In genomic region chr10:84076540-84077195, GRCh38 we compare ENCODE assay signal across 9 cellular contexts.
DNase-seq lines count a peak whose midpoint lies in the region; ATAC-seq and TF ChIP-seq lines count a peak whose summit lies in the region.
"Had no signal": no experiment of that assay in that cellular context is flagged by ENCODE, and none has a peak within 500 bp of the region (broad histone marks: within the 10 kb centered on the region; RNA-seq: fewer than 3 reads in every experiment).

No MANE protein-coding gene starts in this region.

- H3K27ac Mint-ChIP-seq in activated naive CD4-positive, alpha-beta T cell treated with anti-CD3 and anti-CD28 coated beads, Interleukin-2, amount 10 ng/mL, durations not matched to agents 7 days and 5 days = no peak overlapping the region

- H3K23ac ChIP-seq in trophoblast cell (ENCODE audit: low read length) = no peak overlapping the region

- H2BK5ac ChIP-seq in trophoblast cell (ENCODE audit: low read depth, low read length, poor library complexity) = no peak overlapping the region

- TF ChIP-seq CTCF in GM12875 (IDR thresholded peaks at IDR 0.05; ENCODE audit: borderline replicate concordance, insufficient read depth, low read depth, low read length) (peak; percentile 48; the same call in 1 of the 2 replicates), breast epithelium (IDR thresholded peaks at IDR 0.05) (no peak)

- intact Hi-C loops in breast epithelium (cut with DNase I; ENCODE audit: low total_unique reads) = no loop called here

- H3K14ac ChIP-seq in trophoblast cell (ENCODE audit: low read length) = no peak overlapping the region

- H3K9me3 ChIP-seq in breast epithelium (no peaks in the 10 kb centered on the region), trophoblast cell (ENCODE audit: insufficient read depth, low read depth, low read length) (no peaks in the 10 kb centered on the region)

- H4K8ac ChIP-seq in trophoblast cell (ENCODE audit: low read depth, low read length) = no peak overlapping the region

- no peak overlapping the region for H3K18ac ChIP-seq in trophoblast cell (ENCODE audit: low read length)

- H3K9ac ChIP-seq in trophoblast cell (ENCODE audit: low read length) = no peak overlapping the region

- H3K36me3 ChIP-seq in breast epithelium (no peaks in the 10 kb centered on the region), trophoblast cell (ENCODE audit: control insufficient read depth in 1 of 2, insufficient read depth in 2 of 2, low read length in 2 of 2) (no peaks in the 10 kb centered on the region)

- ATAC-seq in HG03159 (IDR thresholded peaks at IDR 0.05; ENCODE audit: unreplicated experiment) = peak; percentile 73

- H2AK5ac ChIP-seq in trophoblast cell (ENCODE audit: low read length) = no peak overlapping the region

- TF ChIP-seq POLR2A in breast epithelium (IDR thresholded peaks at IDR 0.05) = no peak

- H3K4me1 ChIP-seq in breast epithelium (no peaks in the 10 kb centered on the region), trophoblast cell (ENCODE audit: control insufficient read depth in 1 of 2, insufficient read depth in 2 of 2, low read length in 2 of 2) (peaks cover 10 to 15% of the 10 kb centered on the region in 2 experiments)

- H2BK12ac ChIP-seq in trophoblast cell (ENCODE audit: low read length) = peak overlapping the region; percentile 20

- H3K36me3 Mint-ChIP-seq in activated naive CD4-positive, alpha-beta T cell treated with anti-CD3 and anti-CD28 coated beads, Interleukin-2, amount 10 ng/mL, durations not matched to agents 7 days and 5 days = no peaks in the 10 kb centered on the region

- WGBS in trophoblast cell (ENCODE audit: extremely low coverage, insufficient coverage, insufficient read length) = no CpG with 5 or more reads among the region's 4 CpGs

- no peak overlapping the region for H3K4ac ChIP-seq in trophoblast cell (ENCODE audit: low read depth, low read length)

- no peak overlapping the region for H4K12ac ChIP-seq in trophoblast cell (ENCODE audit: low read depth, low read length)

- CTCF ChIA-PET in activated naive CD4-positive, alpha-beta T cell treated with anti-CD3 and anti-CD28 coated beads, Interleukin-2, amount 10 ng/mL, durations not matched to agents 7 days and 5 days (lab: Charles Lee) = no interaction called here

- peak overlapping the region; percentile 18 for H4K91ac ChIP-seq in trophoblast cell (ENCODE audit: low read depth, low read length)

- H3K79me2 ChIP-seq in trophoblast cell (ENCODE audit: control insufficient read depth, insufficient read depth, low read length, poor library complexity) = no peaks in the 10 kb centered on the region

- H3K27me3 Mint-ChIP-seq in activated naive CD4-positive, alpha-beta T cell treated with anti-CD3 and anti-CD28 coated beads, Interleukin-2, amount 10 ng/mL, durations not matched to agents 7 days and 5 days = peaks cover 3% of the 10 kb centered on the region

- H3K27ac ChIP-seq in breast epithelium (peak overlapping the region; percentile 76 to 87), trophoblast cell (ENCODE audit: low read depth, low read length) (no peak overlapping the region)

- no peaks in the 10 kb centered on the region for H3K79me1 ChIP-seq in trophoblast cell (ENCODE audit: low read length)

- H3K4me1 Mint-ChIP-seq in activated naive CD4-positive, alpha-beta T cell treated with anti-CD3 and anti-CD28 coated beads, Interleukin-2, amount 10 ng/mL, durations not matched to agents 7 days and 5 days = no peaks in the 10 kb centered on the region

- DNase-seq in breast epithelium (ENCODE audit: low spot score in 2 of 2) = no peak
- DNase-seq in trophoblast cell = no peak
- DNase-seq in activated naive CD4-positive, alpha-beta T cell treated with anti-CD3 and anti-CD28 coated beads, Interleukin-2, amount 10 ng/mL, durations not matched to agents 7 days and 5 days = no peak
- no peak for DNase-seq in NCI-H1930 (lab: John Stamatoyannopoulos, UW)
- no peak for DNase-seq in activated T-cell treated with anti-CD3 and anti-CD28 coated beads, Interleukin-2, amount 50 U/mL, for 48 hours
- DNase-seq in NCI-H1417 (lab: John Stamatoyannopoulos, UW) = no peak
- DNase-seq: NCI-H2171 had no signal

- H3K4me3 Mint-ChIP-seq in activated naive CD4-positive, alpha-beta T cell treated with anti-CD3 and anti-CD28 coated beads, Interleukin-2, amount 10 ng/mL, durations not matched to agents 7 days and 5 days = no peak overlapping the region

- H3K27me3 ChIP-seq in breast epithelium (no peaks in the 10 kb centered on the region), trophoblast cell (ENCODE audit: insufficient read depth, low read length) (no peaks in the 10 kb centered on the region)

- H2BK120ac ChIP-seq in trophoblast cell (ENCODE audit: insufficient read depth, low read length, poor library complexity) = no peak overlapping the region

- H3K4me3 ChIP-seq in GM12875 (ENCODE audit: low read depth, low read length) (no peak overlapping the region), breast epithelium (no peak overlapping the region), trophoblast cell (ENCODE audit: low read depth, low read length) (no peak overlapping the region)

- no peak overlapping the region for H3K4me2 ChIP-seq in trophoblast cell (ENCODE audit: low read length)

- H3K9me3 Mint-ChIP-seq in activated naive CD4-positive, alpha-beta T cell treated with anti-CD3 and anti-CD28 coated beads, Interleukin-2, amount 10 ng/mL, durations not matched to agents 7 days and 5 days = no peaks in the 10 kb centered on the region

- no peak overlapping the region for H2AFZ ChIP-seq in trophoblast cell (ENCODE audit: insufficient read depth, low read length, poor library complexity)
